ENCODE assay signal across 7 cellular contexts in the genomic region with DNA sequence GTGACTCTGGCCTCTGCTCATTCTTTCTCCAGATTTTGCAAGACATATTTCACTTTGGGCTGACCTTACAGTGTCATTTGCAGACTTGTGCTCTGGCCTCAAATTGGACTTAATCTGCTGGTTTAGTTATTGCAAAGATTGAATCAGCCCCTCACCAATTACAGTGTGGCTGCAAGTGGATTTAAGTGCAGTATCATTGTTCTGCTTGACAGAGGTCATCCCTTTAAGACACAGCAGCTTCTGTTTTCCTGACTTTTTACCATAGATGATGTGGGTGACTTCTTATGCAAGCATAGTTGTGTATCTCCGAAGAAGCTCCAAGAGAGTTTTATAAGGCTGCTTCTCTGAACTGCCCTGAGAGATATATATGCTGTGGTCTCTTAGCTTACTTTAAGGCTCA. TPM values are rescaled to one million over a fixed set of nuclear protein-coding genes. Genes with fewer than 3 reads are reported as not detected.
DNase-seq lines count a peak whose midpoint lies in the region; ATAC-seq and TF ChIP-seq lines count a peak whose summit lies in the region.

No MANE protein-coding gene starts in this region.

- peaks cover 71% of the 10 kb centered on the region for H3K4me1 Mint-ChIP-seq in HFFc6 (ENCODE audit: low read depth)

- peak overlapping the region; percentile 98 for H3K4me3 Mint-ChIP-seq in HFFc6

- no peak overlapping the region for H3K9ac ChIP-seq in SK-N-MC (ENCODE audit: insufficient read length)

- no peak for TF ChIP-seq EP300 in sigmoid colon (IDR thresholded peaks at IDR 0.05)

- 33 to 55% methylated on average over 1 of the region's 1 CpG for WGBS in sigmoid colon, 2 donors

- TF ChIP-seq CTCF in HFFc6 (IDR thresholded peaks at IDR 0.05), result no peak
- TF ChIP-seq CTCF in fibroblast of mammary gland (conservative IDR thresholded peaks at IDR 0.05; ENCODE audit: control insufficient read depth, insufficient read depth, low read depth, low read length), result no peak
- TF ChIP-seq CTCF in sigmoid colon (IDR thresholded peaks at IDR 0.05), result no peak

- peaks cover 0 to 65% (median 51%) of the 10 kb centered on the region in 4 donors for H3K4me1 ChIP-seq in sigmoid colon

- H3K9me3 Mint-ChIP-seq in HFFc6, result no peaks in the 10 kb centered on the region

- peaks cover 3% of the 10 kb centered on the region; the same call in 1 of the 2 replicates for H3K27me3 Mint-ChIP-seq in HFFc6 (ENCODE audit: insufficient read depth)

- TF ChIP-seq POLR2A in sigmoid colon (IDR thresholded peaks at IDR 0.05), result no peak

- H3K27ac Mint-ChIP-seq in HFFc6, result peak overlapping the region; percentile 91

- no peak for ATAC-seq in GM19023 (IDR thresholded peaks at IDR 0.05; ENCODE audit: unreplicated experiment)

- H3K27me3 ChIP-seq in sigmoid colon, result no peaks in the 10 kb centered on the region

- DNase-seq in HFFc6 (no peak), SK-N-MC (ENCODE audit: low read depth, low spot score) (no peak), fibroblast of mammary gland (ENCODE audit: low read depth) (peak; percentile 38), sigmoid colon (no peak), NK-92 (lab: John Stamatoyannopoulos, UW; ENCODE audit: unreplicated experiment) (no peak)
- no peak for DNase-seq in activated CD4-positive, alpha-beta T cell treated with anti-CD3 and anti-CD28 coated beads for 1 hour

- H3K9me3 ChIP-seq in SK-N-MC (ENCODE audit: low read depth, low read length) (no peaks in the 10 kb centered on the region), sigmoid colon (no peaks in the 10 kb centered on the region)

- peaks cover 26% of the 10 kb centered on the region for H3K36me3 ChIP-seq in SK-N-MC (ENCODE audit: insufficient read depth, low read length)
- H3K36me3 ChIP-seq in sigmoid colon, result peaks cover 0 to 18% (median 2%) of the 10 kb centered on the region in 4 donors

- H3K4me3 ChIP-seq in SK-N-MC, result peak overlapping the region; percentile 89
- H3K4me3 ChIP-seq in fibroblast of mammary gland (ENCODE audit: control insufficient read depth, low read depth, low read length), result peak overlapping the region; percentile 90
- peak overlapping the region; percentile 68 to 92 (median 78) for H3K4me3 ChIP-seq in sigmoid colon

- intact Hi-C loops in sigmoid colon (cut with DNase I), result no loop called here

- peaks cover 43% of the 10 kb centered on the region for H3K36me3 Mint-ChIP-seq in HFFc6 (ENCODE audit: low read depth)

- H3K27ac ChIP-seq in SK-N-MC (no peak overlapping the region), sigmoid colon (peak overlapping the region; percentile 91 to 95 (median 93))

RNA-seq across cellular contexts. Expression of a gene that starts 3.4 kb away (rescaled TPM):
- 10 to 100 TPM; 13.6 to 22.9 (median 16.8) TPM for total RNA-seq in HFFc6 (2021; fragmentation: NEBNext Ultra II Directional; extraction: Animal tissue kit (Norgen Biotek cat#: 25700))
- total RNA-seq in sigmoid colon, result 10 to 100 TPM; 34.2 to 56.2 (median 46.6) TPM
- polyA plus RNA-seq in sigmoid colon, result 10 to 100 TPM in 1 of 3 donors, 1 to 10 TPM in 2; 1.4 to 20.7 (median 6.6) TPM
